Comparison of ENCODE assay signal across 20 cellular contexts in genomic region chr1:214498030-214498429, GRCh38.
"Had no signal": no experiment of that assay in that cellular context is flagged by ENCODE, and none has a peak within 500 bp of the region (broad histone marks: within the 10 kb centered on the region; RNA-seq: fewer than 3 reads in every experiment).

No MANE protein-coding gene starts in this region.

- H3K27ac Mint-ChIP-seq: activated CD4-positive, alpha-beta memory T cell treated with anti-CD3 and anti-CD28 coated beads for 36 hours; activated naive CD4-positive, alpha-beta T cell treated with anti-CD3 and anti-CD28 coated beads, Interleukin-2, amount 10 ng/mL, durations not matched to agents 7 days and 5 days; stimulated activated naive B cell treated with anti-CD40 and anti-IgM and Interleukin-4, amounts not matched to agents 10 μg/mL and 1 μg/mL and 100 μg/mL, for 72 hours; T-helper 1 cell treated with Interleukin-12 subunit alpha and Interleukin-12 subunit beta and Interleukin-4 antibody, amounts not matched to agents 30 μg/mL and 1 μg/mL, for 36 hours had no signal

- H3K36me3 Mint-ChIP-seq: activated CD4-positive, alpha-beta memory T cell treated with anti-CD3 and anti-CD28 coated beads for 36 hours; activated naive CD4-positive, alpha-beta T cell treated with anti-CD3 and anti-CD28 coated beads, Interleukin-2, amount 10 ng/mL, durations not matched to agents 7 days and 5 days; stimulated activated naive B cell treated with anti-CD40 and anti-IgM and Interleukin-4, amounts not matched to agents 10 μg/mL and 1 μg/mL and 100 μg/mL, for 72 hours had no signal

- H3K27me3 ChIP-seq: sigmoid colon had no signal

- H3K4me1 Mint-ChIP-seq: activated naive CD4-positive, alpha-beta T cell treated with anti-CD3 and anti-CD28 coated beads, Interleukin-2, amount 10 ng/mL, durations not matched to agents 7 days and 5 days; stimulated activated naive B cell treated with anti-CD40 and anti-IgM and Interleukin-4, amounts not matched to agents 10 μg/mL and 1 μg/mL and 100 μg/mL, for 72 hours had no signal

- H3K4me3 Mint-ChIP-seq: activated CD4-positive, alpha-beta memory T cell treated with anti-CD3 and anti-CD28 coated beads for 36 hours; activated naive CD4-positive, alpha-beta T cell treated with anti-CD3 and anti-CD28 coated beads, Interleukin-2, amount 10 ng/mL, durations not matched to agents 7 days and 5 days; nephron progenitor cell; stimulated activated naive B cell treated with anti-CD40 and anti-IgM and Interleukin-4, amounts not matched to agents 10 μg/mL and 1 μg/mL and 100 μg/mL, for 72 hours; T-helper 1 cell treated with Interleukin-12 subunit alpha and Interleukin-12 subunit beta and Interleukin-4 antibody, amounts not matched to agents 30 μg/mL and 1 μg/mL, for 36 hours had no signal

- H3K9me3 ChIP-seq: sigmoid colon had no signal

- ATAC-seq: left ventricle myocardium superior; stimulated activated naive B cell treated with anti-CD40 and anti-IgM and Interleukin-4, amounts not matched to agents 10 μg/mL and 1 μg/mL and 100 μg/mL, for 72 hours had no signal

- H3K27me3 Mint-ChIP-seq: stimulated activated naive B cell treated with anti-CD40 and anti-IgM and Interleukin-4, amounts not matched to agents 10 μg/mL and 1 μg/mL and 100 μg/mL, for 72 hours had no signal

- H3K4me3 ChIP-seq: sigmoid colon had no signal

- H3K9me3 Mint-ChIP-seq: activated CD4-positive, alpha-beta memory T cell treated with anti-CD3 and anti-CD28 coated beads for 36 hours; activated naive CD4-positive, alpha-beta T cell treated with anti-CD3 and anti-CD28 coated beads, Interleukin-2, amount 10 ng/mL, durations not matched to agents 7 days and 5 days; nephron progenitor cell; stimulated activated naive B cell treated with anti-CD40 and anti-IgM and Interleukin-4, amounts not matched to agents 10 μg/mL and 1 μg/mL and 100 μg/mL, for 72 hours; T-helper 1 cell treated with Interleukin-12 subunit alpha and Interleukin-12 subunit beta and Interleukin-4 antibody, amounts not matched to agents 30 μg/mL and 1 μg/mL, for 36 hours had no signal

- DNase-seq: activated CD4-positive, alpha-beta memory T cell treated with anti-CD3 and anti-CD28 coated beads for 36 hours; activated CD4-positive, alpha-beta T cell treated with anti-CD3 and anti-CD28 coated beads for 48 hours; activated effector memory CD4-positive, alpha-beta T cell treated with Interleukin-2 at 50 U/mL for 16 hours; activated naive CD4-positive, alpha-beta T cell treated with anti-CD3 and anti-CD28 coated beads, Interleukin-2, amount 10 ng/mL, durations not matched to agents 7 days and 5 days; activated T-cell treated with anti-CD3 and anti-CD28 coated beads, Interleukin-2, amount 50 U/mL, for 48 hours; amygdala; cerebellar nuclear complex; cortex of kidney; erythroblast; foreskin melanocyte; glutamatergic neuron; hippocampal formation; left ventricle myocardium superior; nephron progenitor cell; sigmoid colon; stimulated activated CD4-positive, alpha-beta T cell treated with anti-CD3 and anti-CD28 coated beads, Interleukin-2, amount 100 ng/mL, for 48 hours; stimulated activated CD8-positive, alpha-beta memory T cell treated with anti-CD3 and anti-CD28 coated beads, Interleukin-4, amount 100 ng/mL, for 48 hours; stimulated activated naive B cell treated with anti-CD40 and anti-IgM and Interleukin-4, amounts not matched to agents 10 μg/mL and 1 μg/mL and 100 μg/mL, for 72 hours had no signal

- FAIRE-seq: bronchial epithelial cell had no signal

- H3K36me3 ChIP-seq: sigmoid colon had no signal
